ENCODE assay signal across 8 cellular contexts in the genomic region with DNA sequence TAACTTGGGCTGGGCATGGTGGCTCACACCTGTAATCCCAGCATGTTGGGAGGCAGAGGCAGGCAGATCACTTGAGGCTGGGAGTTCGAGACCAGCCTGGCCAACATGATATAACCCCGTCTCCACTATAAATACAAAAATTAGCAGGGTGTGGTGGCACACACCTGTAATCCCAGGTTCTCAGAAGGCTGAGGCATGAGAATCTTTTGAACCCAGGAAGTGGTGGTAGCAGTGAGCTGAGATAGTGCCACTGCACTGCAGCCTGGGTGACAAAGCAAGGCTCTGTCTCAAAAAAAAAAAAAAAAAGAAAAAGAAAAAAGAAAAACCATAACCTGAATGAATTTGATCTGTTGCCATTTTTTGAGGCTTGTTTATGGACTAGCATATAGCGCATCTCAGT. TPM values are rescaled to one million over a fixed set of nuclear protein-coding genes. Genes with fewer than 3 reads are reported as not detected.
A peak's percentile ranks its signal among the peaks of the same experiment; 100 is the strongest.
DNase-seq lines count a peak whose midpoint lies in the region; ATAC-seq and TF ChIP-seq lines count a peak whose summit lies in the region.
"Not testable (repeated sequence)": the region's sequence is repeated elsewhere in the genome, so short reads cannot be mapped to it uniquely, and the experiment has no call there.

No MANE protein-coding gene starts in this region.

- peak; percentile 93 to 94 for ATAC-seq in CD4-positive, CD25-positive, alpha-beta regulatory T cell (ENCODE audit: low read depth in 2 of 2)
- ATAC-seq in DND-41 (ENCODE audit: insufficient read depth, low read depth) (peak; percentile 73), T-helper 17 cell (peak; percentile 75)
- ATAC-seq in activated CD8-positive, alpha-beta T cell treated with anti-CD3 and anti-CD28 coated beads, Interleukin-2, amount 10 ng/mL, durations not matched to agents 7 days and 5 days: not testable (repeated sequence)
- ATAC-seq in activated naive CD4-positive, alpha-beta T cell treated with anti-CD3 and anti-CD28 coated beads, Interleukin-2, amount 50 U/mL, for 72 hours: peak in 1 of 2 donors; percentile 31
- ATAC-seq in naive thymus-derived CD4-positive, alpha-beta T cell: peak; percentile 85

- H3K27ac Mint-ChIP-seq in CD4-positive, CD25-positive, alpha-beta regulatory T cell: peak overlapping the region; percentile 20 to 88 (median 84)
- H3K27ac Mint-ChIP-seq in T-helper 17 cell: not testable (repeated sequence)
- peak overlapping the region; percentile 18 for H3K27ac Mint-ChIP-seq in activated CD8-positive, alpha-beta T cell treated with anti-CD3 and anti-CD28 coated beads, Interleukin-2, amount 10 ng/mL, durations not matched to agents 7 days and 5 days
- peak overlapping the region; percentile 12 to 36 for H3K27ac Mint-ChIP-seq in activated naive CD4-positive, alpha-beta T cell treated with anti-CD3 and anti-CD28 coated beads, Interleukin-2, amount 50 U/mL, for 72 hours
- H3K27ac Mint-ChIP-seq in naive thymus-derived CD4-positive, alpha-beta T cell: peak overlapping the region in 8 of 9 donors; percentile 39 to 87 (median 80)

- H3K27ac ChIP-seq in CD4-positive, CD25-positive, alpha-beta regulatory T cell (ENCODE audit: insufficient read depth, low read length, poor library complexity, severe bottlenecking); DND-41 (ENCODE audit: low read length): not testable (repeated sequence)
- H3K27ac ChIP-seq in naive thymus-derived CD4-positive, alpha-beta T cell (ENCODE audit: low read depth, low read length): peak overlapping the region; percentile 54

- H3K9me3 Mint-ChIP-seq in CD4-positive, CD25-positive, alpha-beta regulatory T cell; activated CD8-positive, alpha-beta T cell treated with anti-CD3 and anti-CD28 coated beads, Interleukin-2, amount 10 ng/mL, durations not matched to agents 7 days and 5 days (ENCODE audit: insufficient read depth); activated naive CD4-positive, alpha-beta T cell treated with anti-CD3 and anti-CD28 coated beads, Interleukin-2, amount 50 U/mL, for 72 hours: not testable (repeated sequence)
- peaks cover 0 to 14% (median 5%) of the 10 kb centered on the region in 11 donors for H3K9me3 Mint-ChIP-seq in naive thymus-derived CD4-positive, alpha-beta T cell

- not testable (repeated sequence) for H3K27me3 Mint-ChIP-seq in CD4-positive, CD25-positive, alpha-beta regulatory T cell; T-helper 17 cell; activated CD8-positive, alpha-beta T cell treated with anti-CD3 and anti-CD28 coated beads, Interleukin-2, amount 10 ng/mL, durations not matched to agents 7 days and 5 days (ENCODE audit: low read depth); naive thymus-derived CD4-positive, alpha-beta T cell

- not testable (repeated sequence) for H3K4me3 ChIP-seq in CD4-positive, CD25-positive, alpha-beta regulatory T cell (ENCODE audit: low read depth, low read length); DND-41 (ENCODE audit: low read depth in 1 of 2, low read length in 2 of 2); naive thymus-derived CD4-positive, alpha-beta T cell (ENCODE audit: low read length)

- not testable (repeated sequence) for H3K9ac ChIP-seq in DND-41 (ENCODE audit: low read depth, low read length)

- H3K4me3 Mint-ChIP-seq in CD4-positive, CD25-positive, alpha-beta regulatory T cell: peak overlapping the region in 2 of 4 donors; percentile 36 to 56
- not testable (repeated sequence) for H3K4me3 Mint-ChIP-seq in T-helper 17 cell; activated CD8-positive, alpha-beta T cell treated with anti-CD3 and anti-CD28 coated beads, Interleukin-2, amount 10 ng/mL, durations not matched to agents 7 days and 5 days
- H3K4me3 Mint-ChIP-seq in naive thymus-derived CD4-positive, alpha-beta T cell: peak overlapping the region in 9 of 10 donors; percentile 0 to 59 (median 53)

- not testable (repeated sequence) for H3K79me2 ChIP-seq in DND-41 (ENCODE audit: insufficient read depth, low read length)

- not testable (repeated sequence) for H3K9me3 ChIP-seq in CD4-positive, CD25-positive, alpha-beta regulatory T cell (ENCODE audit: control insufficient read depth in 2 of 2, low read length in 2 of 2); DND-41 (ENCODE audit: insufficient read depth, low read length, severe bottlenecking); T-helper 17 cell (ENCODE audit: control insufficient read depth, low read length, poor library complexity, severe bottlenecking); naive thymus-derived CD4-positive, alpha-beta T cell (ENCODE audit: control insufficient read depth in 2 of 3, low read length in 3 of 3)

- H3K4me1 ChIP-seq in CD4-positive, CD25-positive, alpha-beta regulatory T cell (ENCODE audit: control insufficient read depth, insufficient read depth, low read length, poor library complexity, severe bottlenecking): peaks cover 24% of the 10 kb centered on the region
- not testable (repeated sequence) for H3K4me1 ChIP-seq in DND-41 (ENCODE audit: insufficient read depth, low read length)
- peaks cover 0 to 31% of the 10 kb centered on the region in 2 donors for H3K4me1 ChIP-seq in naive thymus-derived CD4-positive, alpha-beta T cell (ENCODE audit: control insufficient read depth in 2 of 2, insufficient read depth in 2 of 2, low read length in 2 of 2)

- intact Hi-C loops in naive thymus-derived CD4-positive, alpha-beta T cell (cut with micrococcal nuclease): loop anchor here in 1 of 2 donors (1.0 to 5.0 kb wide), 4 partner anchors 9 to 256 kb away; partner anchors contain the start of genes GPRC5A and GSG1

- not testable (repeated sequence) for TF ChIP-seq CTCF in DND-41 (IDR thresholded peaks at IDR 0.05; ENCODE audit: borderline replicate concordance, extremely low read depth, low read length, poor library complexity, severe bottlenecking)

- DNase-seq in CD4-positive, CD25-positive, alpha-beta regulatory T cell: peak in 2 of 3 donors; percentile 66 to 92
- DNase-seq in DND-41: peak; percentile 38
- not testable (repeated sequence) for DNase-seq in T-helper 17 cell; activated naive CD4-positive, alpha-beta T cell treated with anti-CD3 and anti-CD28 coated beads, Interleukin-2, amount 50 U/mL, for 72 hours (ENCODE audit: low spot score in 2 of 2)
- peak; percentile 2 for DNase-seq in activated CD4-positive, alpha-beta T cell treated with anti-CD3 and anti-CD28 coated beads, Interleukin-2, amount 50 U/mL, for 1 hour
- peak; percentile 48 for DNase-seq in activated CD8-positive, alpha-beta T cell treated with anti-CD3 and anti-CD28 coated beads, Interleukin-2, amount 10 ng/mL, durations not matched to agents 7 days and 5 days
- peak; percentile 13 for DNase-seq in activated effector memory CD4-positive, alpha-beta T cell treated with Interleukin-2 at 50 U/mL for 16 hours
- DNase-seq in naive thymus-derived CD4-positive, alpha-beta T cell: peak in 7 of 9 donors; percentile 45 to 82 (median 73)

- H4K20me1 ChIP-seq in DND-41 (ENCODE audit: insufficient read depth, low read length): not testable (repeated sequence)

- not testable (repeated sequence) for H3K4me2 ChIP-seq in DND-41 (ENCODE audit: insufficient read depth, low read length)

- CTCF ChIA-PET in activated CD8-positive, alpha-beta T cell treated with anti-CD3 and anti-CD28 coated beads, Interleukin-2, amount 10 ng/mL, durations not matched to agents 7 days and 5 days (lab: Charles Lee): interaction anchor here (1.4 to 2.6 kb wide), 2 partner anchors 10 to 16 kb away, joined by 5 to 8 read pairs; no protein-coding TSS in a partner anchor
- CTCF ChIA-PET in naive thymus-derived CD4-positive, alpha-beta T cell (lab: Charles Lee): interaction anchor here (0.9 to 1.9 kb wide), 4 partner anchors 9 to 59 kb away, joined by 3 to 8 read pairs (median 4); no protein-coding TSS in a partner anchor

- H3K36me3 Mint-ChIP-seq in CD4-positive, CD25-positive, alpha-beta regulatory T cell; T-helper 17 cell (ENCODE audit: low read depth): not testable (repeated sequence)
- peaks cover 18% of the 10 kb centered on the region for H3K36me3 Mint-ChIP-seq in activated CD8-positive, alpha-beta T cell treated with anti-CD3 and anti-CD28 coated beads, Interleukin-2, amount 10 ng/mL, durations not matched to agents 7 days and 5 days (ENCODE audit: low read depth)
- H3K36me3 Mint-ChIP-seq in activated naive CD4-positive, alpha-beta T cell treated with anti-CD3 and anti-CD28 coated beads, Interleukin-2, amount 50 U/mL, for 72 hours: peaks cover 21 to 64% of the 10 kb centered on the region in 2 donors
- peaks cover 0 to 22% (median 10%) of the 10 kb centered on the region in 5 donors for H3K36me3 Mint-ChIP-seq in naive thymus-derived CD4-positive, alpha-beta T cell

- H2AFZ ChIP-seq in DND-41 (ENCODE audit: low read depth, low read length): not testable (repeated sequence)

- H3K36me3 ChIP-seq in CD4-positive, CD25-positive, alpha-beta regulatory T cell (ENCODE audit: control insufficient read depth, insufficient read depth, low read length); DND-41 (ENCODE audit: insufficient read depth, low read length); naive thymus-derived CD4-positive, alpha-beta T cell (ENCODE audit: control insufficient read depth in 2 of 3, insufficient read depth in 3 of 3, low read length in 3 of 3): not testable (repeated sequence)

- POLR2A ChIA-PET in activated CD8-positive, alpha-beta T cell treated with anti-CD3 and anti-CD28 coated beads, Interleukin-2, amount 10 ng/mL, durations not matched to agents 7 days and 5 days (lab: Charles Lee): interaction anchor here (1.0 kb wide), 1 partner anchor 121 kb away, joined by 3 read pairs; no protein-coding TSS in a partner anchor
- POLR2A ChIA-PET in naive thymus-derived CD4-positive, alpha-beta T cell (lab: Charles Lee): interaction anchor here (0.6 to 1.7 kb wide), 6 partner anchors 9 to 44 kb away, joined by 3 to 5 read pairs (median 4); partner anchors contain the start of gene DDX47

- not testable (repeated sequence) for H3K27me3 ChIP-seq in CD4-positive, CD25-positive, alpha-beta regulatory T cell (ENCODE audit: control insufficient read depth, insufficient read depth, low read length); DND-41 (ENCODE audit: insufficient read depth, low read length, poor library complexity); naive thymus-derived CD4-positive, alpha-beta T cell (ENCODE audit: control insufficient read depth in 2 of 2, insufficient read depth in 2 of 2, low read length in 2 of 2)

- peaks cover 14 to 43% (median 20%) of the 10 kb centered on the region in 4 donors for H3K4me1 Mint-ChIP-seq in CD4-positive, CD25-positive, alpha-beta regulatory T cell
- H3K4me1 Mint-ChIP-seq in T-helper 17 cell: peaks cover 17% of the 10 kb centered on the region
- peaks cover 18% of the 10 kb centered on the region for H3K4me1 Mint-ChIP-seq in activated CD8-positive, alpha-beta T cell treated with anti-CD3 and anti-CD28 coated beads, Interleukin-2, amount 10 ng/mL, durations not matched to agents 7 days and 5 days (ENCODE audit: low read depth)
- peaks cover 18 to 50% (median 36%) of the 10 kb centered on the region in 7 donors for H3K4me1 Mint-ChIP-seq in naive thymus-derived CD4-positive, alpha-beta T cell

RNA-seq across cellular contexts. Expression of gene DDX47, which starts 33.6 kb away (rescaled TPM):
- 117 TPM for total RNA-seq in CD4-positive, CD25-positive, alpha-beta regulatory T cell
- 10 to 100 TPM; 63.2 to 83.9 (median 72.0) TPM for polyA plus RNA-seq in CD4-positive, CD25-positive, alpha-beta regulatory T cell
- 100 to 1,000 TPM; 135 to 141 TPM for total RNA-seq in T-helper 17 cell
- 10 to 100 TPM; 56.8 to 57.8 TPM for total RNA-seq in activated CD8-positive, alpha-beta T cell treated with anti-CD3 and anti-CD28 coated beads, Interleukin-2, amount 10 ng/mL, durations not matched to agents 7 days and 5 days
- 100 to 1,000 TPM in 1 of 2 donors, 10 to 100 TPM in 1; 94.7 to 109 TPM for total RNA-seq in activated naive CD4-positive, alpha-beta T cell treated with anti-CD3 and anti-CD28 coated beads, Interleukin-2, amount 50 U/mL, for 72 hours
- total RNA-seq in naive thymus-derived CD4-positive, alpha-beta T cell: 100 to 1,000 TPM in 2 of 5 experiments, 10 to 100 TPM in 3; 71.6 to 154 (median 75.5) TPM
- polyA plus RNA-seq in naive thymus-derived CD4-positive, alpha-beta T cell: 10 to 100 TPM; 70.7 to 90.2 TPM

RNA-seq across cellular contexts. Expression of gene GPRC5A, which starts 44.6 kb away (rescaled TPM):
- 0.20 TPM for total RNA-seq in CD4-positive, CD25-positive, alpha-beta regulatory T cell
- not detected for polyA plus RNA-seq in CD4-positive, CD25-positive, alpha-beta regulatory T cell
- total RNA-seq in T-helper 17 cell: under 1 TPM; 0.02 to 0.26 TPM
- total RNA-seq in activated CD8-positive, alpha-beta T cell treated with anti-CD3 and anti-CD28 coated beads, Interleukin-2, amount 10 ng/mL, durations not matched to agents 7 days and 5 days: not detected
- total RNA-seq in activated naive CD4-positive, alpha-beta T cell treated with anti-CD3 and anti-CD28 coated beads, Interleukin-2, amount 50 U/mL, for 72 hours: under 1 TPM; 0.30 to 0.80 TPM
- total RNA-seq in naive thymus-derived CD4-positive, alpha-beta T cell: under 1 TPM in 4 of 5 experiments, not detected in 1; 0.05 to 0.93 (median 0.15) TPM
- polyA plus RNA-seq in naive thymus-derived CD4-positive, alpha-beta T cell: under 1 TPM in 1 of 2 donors, not detected in 1; 0.06 TPM
